ENCODE assay signal across 8 cellular contexts in genomic region chr5:88674262-88675158, GRCh38.
A peak's percentile ranks its signal among the peaks of the same experiment; 100 is the strongest.
DNase-seq lines count a peak whose midpoint lies in the region; ATAC-seq and TF ChIP-seq lines count a peak whose summit lies in the region.

No MANE protein-coding gene starts in this region.

- H3K27me3 ChIP-seq in neuron (ENCODE audit: insufficient read depth, low read length) = no peaks in the 10 kb centered on the region

- peaks cover 25% of the 10 kb centered on the region for H3K4me1 ChIP-seq in neuron (ENCODE audit: insufficient read depth, low read length)

- H3K27me3 Mint-ChIP-seq in T-cell = peaks cover 73 to 82% of the 10 kb centered on the region in 2 donors

- peak overlapping the region; percentile 90 for H3K4me3 ChIP-seq in neuron (ENCODE audit: low read length)

- DNase-seq in NCI-H82 (lab: John Stamatoyannopoulos, UW) (peak; percentile 51), NCI-H82 treated with DMSO at 0.1 percent for 48 hours (lab: John Stamatoyannopoulos, UW; ENCODE audit: unreplicated experiment) (no peak), KBM-7 (peak; percentile 61), T-cell (peak in 1 of 34 experiments; percentile 28), erythroblast (lab: John Stamatoyannopoulos, UW) (peak; percentile 35 to 52), NCI-H2196 (lab: John Stamatoyannopoulos, UW; ENCODE audit: unreplicated experiment) (no peak)

- in situ Hi-C loops in KBM-7 (cut with MboI; ENCODE audit: low pct_unique_long_range_greater_than_20kb, low sequenced_read_pairs) = loop anchor here (25.0 kb wide), 1 partner anchor 887 kb away; no protein-coding TSS in a partner anchor

- CTCF ChIA-PET in T-cell (lab: Charles Lee) = interaction anchor here (1.5 to 2.1 kb wide), 3 partner anchors 16 to 905 kb away, joined by 4 to 6 read pairs (median 6); no protein-coding TSS in a partner anchor

- peaks cover 24 to 34% (median 33%) of the 10 kb centered on the region in 3 donors for H3K4me1 Mint-ChIP-seq in T-cell

- H3K9me3 Mint-ChIP-seq in T-cell = no peaks in the 10 kb centered on the region

- POLR2A ChIA-PET in T-cell (lab: Charles Lee) = no interaction called here

- ATAC-seq in GM21619 (IDR thresholded peaks at IDR 0.05; ENCODE audit: unreplicated experiment) (peak; percentile 70), T-cell (replicated peaks in 1 of 4) (peak; percentile 54 to 65 (median 61))

- H3K9me3 ChIP-seq in neuron (ENCODE audit: low read length) = no peaks in the 10 kb centered on the region

- peaks cover 14% of the 10 kb centered on the region for H3K36me3 ChIP-seq in neuron (ENCODE audit: insufficient read depth, low read length)

- no peak overlapping the region for H3K27ac Mint-ChIP-seq in T-cell

- TF ChIP-seq POLR2A in erythroblast (IDR thresholded peaks at IDR 0.05; ENCODE audit: low read length) = no peak

- H3K4me3 Mint-ChIP-seq in T-cell = peak overlapping the region; percentile 62 to 72 (median 70)

- no peak overlapping the region for H2AFZ ChIP-seq in neuron (ENCODE audit: low read depth, low read length)

- H3K36me3 Mint-ChIP-seq in T-cell = peaks cover 5% of the 10 kb centered on the region

Comparison
In these comparisons a context has a peak if more than half of its experiments do, and no peak if none do; other contexts are left out.
1. DNase-seq: peak in NCI-H82 (single experiment), KBM-7 (single experiment) and erythroblast (2 of 2); none in NCI-H82 treated with DMSO at 0.1 percent for 48 hours (single experiment) and NCI-H2196 (single experiment).